In the genomic region with DNA sequence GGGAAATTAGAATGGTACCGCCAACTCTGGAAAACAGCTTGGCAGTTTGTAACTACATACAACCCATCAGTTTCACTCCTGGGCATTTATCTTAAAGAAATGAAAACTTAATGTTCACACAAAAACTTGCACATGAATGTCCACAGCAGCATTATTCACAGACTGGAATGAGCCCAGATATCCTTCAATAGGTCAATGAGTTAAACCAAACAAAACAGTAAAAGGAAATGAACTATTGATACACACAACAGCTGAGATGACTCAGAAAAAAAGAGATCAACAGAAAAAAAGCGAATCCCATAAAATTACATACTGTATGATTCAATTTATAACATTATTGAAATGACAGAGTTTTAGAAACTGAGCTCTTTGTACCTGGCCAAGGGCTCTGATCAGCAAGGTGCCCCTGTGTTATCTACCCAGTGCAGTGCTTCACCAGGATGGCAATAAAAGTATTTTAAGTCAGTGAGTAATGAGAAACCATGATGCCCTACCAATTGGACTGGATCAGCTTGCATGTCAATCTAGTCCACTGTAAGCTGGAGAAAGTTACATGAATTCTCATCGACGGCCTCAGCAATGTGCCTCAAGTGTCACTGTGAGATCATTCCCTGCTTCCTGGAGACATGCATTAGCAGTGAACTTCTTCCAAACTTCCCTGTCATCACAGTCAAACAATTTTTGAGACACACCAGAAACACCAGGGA, we compare ENCODE assay signal across 16 cellular contexts.
"Had no signal": no experiment of that assay in that cellular context is flagged by ENCODE, and none has a peak within 500 bp of the region (broad histone marks: within the 10 kb centered on the region; RNA-seq: fewer than 3 reads in every experiment).

No MANE protein-coding gene starts in this region.

- ATAC-seq: activated naive CD8-positive, alpha-beta T cell treated with anti-CD3 and anti-CD28 coated beads, Interleukin-2, amount 50 U/mL, for 24 hours; left lung; natural killer cell; T-cell had no signal

- H3K36me3 ChIP-seq: neutrophil, transverse colon had no signal

- H3K4me1 ChIP-seq: left lung, transverse colon had no signal

- H3K27ac Mint-ChIP-seq: activated naive CD8-positive, alpha-beta T cell treated with anti-CD3 and anti-CD28 coated beads, Interleukin-2, amount 50 U/mL, for 24 hours; memory B cell; natural killer cell; T-cell had no signal

- H3K27me3 Mint-ChIP-seq: activated naive CD8-positive, alpha-beta T cell treated with anti-CD3 and anti-CD28 coated beads, Interleukin-2, amount 50 U/mL, for 24 hours; central memory CD8-positive, alpha-beta T cell; memory B cell; T-cell had no signal

- H3K79me2 ChIP-seq: hepatocyte had no signal

- H3K4me1 Mint-ChIP-seq: activated naive CD8-positive, alpha-beta T cell treated with anti-CD3 and anti-CD28 coated beads, Interleukin-2, amount 50 U/mL, for 24 hours; central memory CD8-positive, alpha-beta T cell; memory B cell; natural killer cell; T-cell had no signal

- H3K36me3 Mint-ChIP-seq: memory B cell, natural killer cell had no signal

- H2AFZ ChIP-seq: hepatocyte had no signal

- H3K9me3 Mint-ChIP-seq: activated naive CD8-positive, alpha-beta T cell treated with anti-CD3 and anti-CD28 coated beads, Interleukin-2, amount 50 U/mL, for 24 hours; central memory CD8-positive, alpha-beta T cell; memory B cell; natural killer cell; T-cell had no signal

- H3K27ac ChIP-seq: ascending aorta, hepatocyte, left lung, neutrophil, transverse colon had no signal

- H3K4me3 ChIP-seq: ascending aorta, hepatocyte, left lung, transverse colon had no signal

- H3K4me3 Mint-ChIP-seq: activated naive CD8-positive, alpha-beta T cell treated with anti-CD3 and anti-CD28 coated beads, Interleukin-2, amount 50 U/mL, for 24 hours; central memory CD8-positive, alpha-beta T cell; memory B cell; natural killer cell; T-cell had no signal

- H3K27me3 ChIP-seq: ascending aorta, hepatocyte, left lung, neutrophil, transverse colon had no signal

- DNase-seq: activated naive CD4-positive, alpha-beta T cell treated with Interleukin-2 at 50 U/mL for 16 hours; activated naive CD8-positive, alpha-beta T cell treated with anti-CD3 and anti-CD28 coated beads, Interleukin-2, amount 50 U/mL, for 24 hours; left lung; natural killer cell; small intestine; stimulated activated CD4-positive, alpha-beta T cell treated with anti-CD3 and anti-CD28 coated beads, Interleukin-4, amount 100 ng/mL, for 24 hours; stimulated activated naive CD4-positive, alpha-beta T cell treated with Interleukin-2 at 50 U/mL for 16 hours; T-cell; T-helper 9 cell; transverse colon had no signal

- FAIRE-seq: keratinocyte, small intestine had no signal
